17 cellular contexts compared by ENCODE assay signal in genomic region chr2:234732404-234733092, GRCh38.
DNase-seq lines count a peak whose midpoint lies in the region; ATAC-seq, FAIRE-seq and TF ChIP-seq lines count a peak whose summit lies in the region.
"Had no signal": no experiment of that assay in that cellular context is flagged by ENCODE, and none has a peak within 500 bp of the region (broad histone marks: within the 10 kb centered on the region; RNA-seq: fewer than 3 reads in every experiment).

No MANE protein-coding gene starts in this region.

- CTCF ChIA-PET in H1 (lab: Charles Lee; ENCODE audit: partially characterized antibody): interaction anchor here (0.6 to 2.5 kb wide), 5 partner anchors 13 to 335 kb away, joined by 3 to 7 read pairs (median 5); no protein-coding TSS in a partner anchor

- no peak overlapping the region for H2BK5ac ChIP-seq in H1 (ENCODE audit: low read depth, low read length)
- H2BK5ac ChIP-seq in mesenchymal stem cell (ENCODE audit: low read depth, low read length, poor library complexity, severe bottlenecking): no peak overlapping the region

- POLR2A ChIA-PET in H1 (lab: Charles Lee; ENCODE audit: partially characterized antibody): no interaction called here

- no peaks in the 10 kb centered on the region for H3K27me3 ChIP-seq in GM23338 (ENCODE audit: insufficient read depth)
- 0 out of 7 replicates have a peak, but pooled peaks cover 0 to 2% (median 0%) of the 10 kb centered on the region in 4 experiments for H3K27me3 ChIP-seq in H1 (replicated peaks in 1 of 4; ENCODE audit: control insufficient read depth in 3 of 4, extremely low read depth in 1 of 4, insufficient read depth in 3 of 4, low read length in 3 of 4)
- no peaks in the 10 kb centered on the region for H3K27me3 ChIP-seq in mesenchymal stem cell (ENCODE audit: control insufficient read depth in 1 of 2, insufficient read depth in 1 of 2, low read length in 2 of 2)
- H3K27me3 ChIP-seq: BLaER1 had no signal

- H2BK120ac ChIP-seq in H1 (replicated peaks; ENCODE audit: low read depth, low read length): no peak overlapping the region
- no peak overlapping the region for H2BK120ac ChIP-seq in mesenchymal stem cell (ENCODE audit: low read depth, low read length)

- H2AFZ ChIP-seq in GM23338 (0 out of 2 replicates have a peak overlapping the region, but pooled peaks have one; percentile 43), H1 (ENCODE audit: low read length) (no peak overlapping the region), mesenchymal stem cell (ENCODE audit: low read depth, low read length) (no peak overlapping the region)

- H3K4ac ChIP-seq in H1 (replicated peaks; ENCODE audit: insufficient read length, low read depth, low read length) (no peak overlapping the region), mesenchymal stem cell (ENCODE audit: low read depth in 1 of 2, low read length in 2 of 2) (no peak overlapping the region)

- H3K23ac ChIP-seq in H1 (ENCODE audit: insufficient read length): no peak overlapping the region
- no peak overlapping the region for H3K23ac ChIP-seq in mesenchymal stem cell (ENCODE audit: low read length in 2 of 2)

- H3K18ac ChIP-seq in H1 (ENCODE audit: extremely low read depth, low read length) (no peak overlapping the region), mesenchymal stem cell (ENCODE audit: low read depth in 1 of 2, low read length in 2 of 2) (no peak overlapping the region)

- no peak for TF ChIP-seq CTCF in GM23338 (conservative IDR thresholded peaks at IDR 0.05; ENCODE audit: low read depth in 2 of 2)
- TF ChIP-seq CTCF in H1 (IDR thresholded peaks at IDR 0.05; ENCODE audit: control extremely low read depth in 1 of 3, insufficient read depth in 1 of 3, low read depth in 1 of 3, low read length in 3 of 3): no peak

- H3K9me3 Mint-ChIP-seq in GM23338: peaks cover 14% of the 10 kb centered on the region; the same call in 2 of the 3 replicates

- H2BK15ac ChIP-seq in H1 (ENCODE audit: low read length) (no peak overlapping the region), mesenchymal stem cell (ENCODE audit: low read depth, poor library complexity, severe bottlenecking) (peak overlapping the region; percentile 85)

- H4K91ac ChIP-seq in H1 (replicated peaks; ENCODE audit: insufficient read length, low read length) (peak overlapping the region; percentile 30), mesenchymal stem cell (ENCODE audit: low read length) (no peak overlapping the region)

- TF ChIP-seq POLR2A in H1 (IDR thresholded peaks at IDR 0.05; ENCODE audit: control extremely low read depth in 1 of 2, low read depth in 2 of 2, low read length in 2 of 2): no peak

- H3K9ac ChIP-seq in H1 (replicated peaks in 1 of 4; ENCODE audit: extremely low read depth in 1 of 4, low read depth in 3 of 4, low read length in 3 of 4) (no peak overlapping the region), mesenchymal stem cell (ENCODE audit: low read length) (no peak overlapping the region)
- H3K9ac ChIP-seq: BLaER1 had no signal

- no peak overlapping the region for H4K5ac ChIP-seq in H1 (ENCODE audit: insufficient read length, low read depth, low read length)

- DNase-seq in GM23338 (ENCODE audit: low spot score) (no peak), H1 (ENCODE audit: low read depth in 1 of 2, low spot score in 2 of 2) (no peak), mesenchymal stem cell (no peak), ureter (ENCODE audit: low spot score) (peak; percentile 18), sciatic nerve (ENCODE audit: low spot score) (no peak), cerebellar cortex (ENCODE audit: low spot score) (no peak)
- DNase-seq: 8988T; CD4-positive, alpha-beta memory T cell; DMS153; DMS79; GDM1 had no signal

- TF ChIP-seq RAD21 in H1 (IDR thresholded peaks at IDR 0.05 in 1 of 2, conservative IDR thresholded peaks at IDR 0.05 in 1 of 2; ENCODE audit: low read depth in 2 of 2, low read length in 2 of 2): no peak

- no peak overlapping the region for H3K27ac ChIP-seq in GM23338 (ENCODE audit: low read depth)
- H3K27ac ChIP-seq in H1 (ENCODE audit: low read depth, low read length): no peak overlapping the region
- no peak overlapping the region for H3K27ac ChIP-seq in mesenchymal stem cell (ENCODE audit: low read length, poor library complexity, severe bottlenecking)
- H3K27ac ChIP-seq: BLaER1 had no signal

- H2BK12ac ChIP-seq in H1 (ENCODE audit: low read depth, low read length) (no peak overlapping the region), mesenchymal stem cell (ENCODE audit: low read length in 2 of 2) (no peak overlapping the region)

- no peaks in the 10 kb centered on the region for H3F3A ChIP-seq in GM23338 (replicated peaks; ENCODE audit: low read depth)

- H3K36me3 ChIP-seq in GM23338 (ENCODE audit: insufficient read depth): no peaks in the 10 kb centered on the region
- H3K36me3 ChIP-seq in H1 (ENCODE audit: control insufficient read depth in 2 of 4, insufficient read depth in 4 of 4, low read length in 3 of 4): no peaks in the 10 kb centered on the region
- no peaks in the 10 kb centered on the region for H3K36me3 ChIP-seq in mesenchymal stem cell (ENCODE audit: control insufficient read depth in 1 of 2, insufficient read depth in 2 of 2, low read depth in 1 of 2, low read length in 2 of 2)
- H3K36me3 ChIP-seq: BLaER1, HAP-1 had no signal

- H3K4me1 ChIP-seq in GM23338 (ENCODE audit: insufficient read depth): no peaks in the 10 kb centered on the region
- H3K4me1 ChIP-seq in H1 (replicated peaks in 1 of 4; ENCODE audit: control insufficient read depth in 3 of 4, insufficient read depth in 4 of 4, low read length in 3 of 4): 0 out of 7 replicates have a peak, but pooled peaks cover 0 to under 1% (median 0%) of the 10 kb centered on the region in 4 experiments
- peaks cover 6% of the 10 kb centered on the region for H3K4me1 ChIP-seq in mesenchymal stem cell (ENCODE audit: control insufficient read depth, insufficient read depth, low read depth, low read length)
- H3K4me1 ChIP-seq: BLaER1, HAP-1 had no signal

- 86% methylated on average over 3 of the region's 3 CpGs; no CpG with 5 or more reads in 1 of the 2 experiments for WGBS in H1 (ENCODE audit: extremely low coverage in 1 of 2, insufficient coverage in 1 of 2, insufficient read length in 1 of 2, insufficient replicate concordance in 2 of 2, low coverage in 1 of 2, low lambda C conversion rate in 2 of 2, missing lambda C conversion rate in 1 of 2), 2 experiments
- 95% methylated on average over 2 of the region's 3 CpGs for WGBS in mesenchymal stem cell

- no peak overlapping the region; the same call in 1 of the 2 replicates for H3K27ac Mint-ChIP-seq in GM23338
- H3K27ac Mint-ChIP-seq: CD14-positive monocyte had no signal

- no peaks in the 10 kb centered on the region for H4K20me1 ChIP-seq in GM23338 (replicated peaks; ENCODE audit: insufficient read depth)
- no peaks in the 10 kb centered on the region for H4K20me1 ChIP-seq in H1 (replicated peaks in 1 of 2; ENCODE audit: control insufficient read depth in 1 of 2, insufficient read depth in 2 of 2, low read length in 2 of 2)
- H4K20me1 ChIP-seq: BLaER1 had no signal

- H3K36me3 Mint-ChIP-seq in GM23338 (ENCODE audit: low read depth): peaks cover 8% of the 10 kb centered on the region; the same call in 2 of the 3 replicates
- H3K36me3 Mint-ChIP-seq: CD14-positive monocyte; CD4-positive, alpha-beta memory T cell had no signal

- peaks cover 8% of the 10 kb centered on the region for H3K27me3 Mint-ChIP-seq in GM23338 (ENCODE audit: insufficient read depth, low read depth, poor library complexity)

- H3K4me3 ChIP-seq in GM23338: no peak overlapping the region
- H3K4me3 ChIP-seq in H1 (ENCODE audit: extremely low read depth in 1 of 4, insufficient read depth in 2 of 4, low read depth in 3 of 4, low read length in 4 of 4): no peak overlapping the region
- H3K4me3 ChIP-seq in mesenchymal stem cell (ENCODE audit: insufficient read depth in 1 of 2, low read depth in 1 of 2, low read length in 2 of 2): no peak overlapping the region
- H3K4me3 ChIP-seq: BLaER1, HAP-1 had no signal

- H2AK5ac ChIP-seq in H1 (ENCODE audit: low read depth, low read length) (no peak overlapping the region), mesenchymal stem cell (ENCODE audit: low read length, severe bottlenecking) (peak overlapping the region; percentile 61)

- FAIRE-seq in H1 (lab: Jason Lieb, UNC): no peak
- FAIRE-seq: GM12892, GM18507 had no signal

- H3K4me3 Mint-ChIP-seq in GM23338: no peak overlapping the region
- H3K4me3 Mint-ChIP-seq: CD14-positive monocyte; CD4-positive, alpha-beta memory T cell had no signal

- H4K8ac ChIP-seq in H1 (ENCODE audit: extremely low read depth, insufficient read depth, low read length) (peak overlapping the region; percentile 73), mesenchymal stem cell (ENCODE audit: low read length) (peak overlapping the region; percentile 53)

- TF ChIP-seq EP300 in H1 (IDR thresholded peaks at IDR 0.05; ENCODE audit: borderline replicate concordance in 1 of 2, low read depth in 2 of 2, low read length in 2 of 2): no peak

- H3K56ac ChIP-seq in H1 (replicated peaks; ENCODE audit: insufficient read length, low read depth, low read length): no peak overlapping the region

- peaks cover 4% of the 10 kb centered on the region for H3K4me1 Mint-ChIP-seq in GM23338
- H3K4me1 Mint-ChIP-seq: CD14-positive monocyte; CD4-positive, alpha-beta memory T cell had no signal

- H3K9me3 ChIP-seq in H1 (ENCODE audit: insufficient read depth in 2 of 2, low read depth in 1 of 2, low read length in 1 of 2) (peaks cover 0 to 6% of the 10 kb centered on the region in 2 experiments; a peak in 1 of 4 replicates), mesenchymal stem cell (ENCODE audit: control insufficient read depth, low read length) (peaks cover 9% of the 10 kb centered on the region)
- H3K9me3 ChIP-seq: HAP-1 had no signal

- 0 out of 2 replicates have a peak, but pooled peaks cover under 1% of the 10 kb centered on the region for H3K9me2 ChIP-seq in GM23338 (ENCODE audit: insufficient read depth)

- H3K23me2 ChIP-seq in H1 (ENCODE audit: low read depth, low read length): no peaks in the 10 kb centered on the region

- H3K14ac ChIP-seq in H1 (ENCODE audit: insufficient read length): no peak overlapping the region
- H3K14ac ChIP-seq in mesenchymal stem cell (ENCODE audit: low read length in 2 of 2): no peak overlapping the region

- intact Hi-C loops in sciatic nerve (cut with DNase I): no loop called here

- no peaks in the 10 kb centered on the region for H3K79me1 ChIP-seq in H1 (ENCODE audit: low read depth, low read length)
- H3K79me1 ChIP-seq in mesenchymal stem cell (replicated peaks; ENCODE audit: low read length, poor library complexity, severe bottlenecking): no peaks in the 10 kb centered on the region

- ATAC-seq in GM23338 (no peak), GM19328 (IDR thresholded peaks at IDR 0.05; ENCODE audit: unreplicated experiment) (no peak), sciatic nerve (no peak)

- H3K79me2 ChIP-seq in GM23338 (replicated peaks; ENCODE audit: insufficient read depth): no peaks in the 10 kb centered on the region
- H3K79me2 ChIP-seq in H1 (ENCODE audit: control insufficient read depth in 1 of 2, insufficient read depth in 2 of 2, low read length in 2 of 2): no peaks in the 10 kb centered on the region

- no peak overlapping the region for H3K4me2 ChIP-seq in GM23338
- no peak overlapping the region for H3K4me2 ChIP-seq in H1 (ENCODE audit: insufficient read depth in 1 of 2, low read depth in 2 of 2, low read length in 2 of 2)
- no peak overlapping the region for H3K4me2 ChIP-seq in mesenchymal stem cell (ENCODE audit: low read length, poor library complexity, severe bottlenecking)
- H3K4me2 ChIP-seq: BLaER1 had no signal

- H2BK20ac ChIP-seq in H1 (ENCODE audit: low read length): no peak overlapping the region
